In the genomic region with DNA sequence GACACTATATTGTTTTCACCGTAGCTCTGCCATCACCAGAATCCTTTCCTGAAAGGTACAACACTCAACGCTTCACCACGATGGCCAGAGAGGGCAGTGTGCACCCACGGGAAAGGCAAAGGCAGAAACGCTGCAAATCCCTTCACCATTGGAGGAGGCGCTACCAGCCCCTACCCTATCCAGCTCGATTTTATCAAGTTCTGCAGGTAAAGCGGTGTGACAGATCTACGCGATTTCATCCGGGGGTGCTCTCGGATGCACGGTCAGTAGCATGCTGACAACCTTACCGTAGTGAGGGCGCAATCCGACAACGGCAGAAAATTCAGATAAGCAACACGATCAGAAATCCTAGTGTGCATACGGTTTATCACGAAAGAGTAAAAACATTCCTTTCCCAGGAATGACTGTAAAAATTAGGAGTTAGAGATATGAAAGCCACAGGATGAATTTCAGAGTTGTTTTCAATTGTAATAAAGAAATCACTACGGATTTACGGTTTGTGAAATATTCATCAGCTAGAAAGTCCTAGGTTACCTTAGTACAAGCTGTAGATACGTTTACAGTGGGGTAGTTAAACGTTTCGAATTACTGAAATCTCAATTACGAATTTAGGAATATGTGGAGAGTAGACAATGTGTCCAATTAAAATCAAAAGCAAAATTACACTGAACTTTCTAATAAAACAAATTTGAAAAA, we compare ENCODE assay signal across 8 cellular contexts. TPM values are rescaled to one million over a fixed set of nuclear protein-coding genes. Genes with fewer than 3 reads are reported as not detected.
A peak's percentile ranks its signal among the peaks of the same experiment; 100 is the strongest.
DNase-seq lines count a peak whose midpoint lies in the region; ATAC-seq and TF ChIP-seq lines count a peak whose summit lies in the region.

No MANE protein-coding gene starts in this region.

- WGBS in lower leg skin, 2 donors, result 1 to 2% methylated on average over 26 of the region's 26 CpGs

- intact Hi-C loops in dorsolateral prefrontal cortex (cut with DNase I) (loop anchor here (2.0 to 10.0 kb wide), 8 partner anchors 99 to 1483 kb away; a partner anchor contains a TSS), lower leg skin (cut with DNase I; ENCODE audit: low total_unique reads) (no loop called here)

- H3K27me3 ChIP-seq in dorsolateral prefrontal cortex, result no peaks in the 10 kb centered on the region

- TF ChIP-seq CTCF in dorsolateral prefrontal cortex (IDR thresholded peaks at IDR 0.05 in 54 of 56, conservative IDR thresholded peaks at IDR 0.05 in 2 of 56; ENCODE audit: low read depth in 1 of 56, partially characterized antibody in 56 of 56) (peak; percentile 72 to 97 (median 91)), lower leg skin (IDR thresholded peaks at IDR 0.05) (peak in 1 of 3 donors; percentile 50)

- DNase-seq in CD1c-positive myeloid dendritic cell (ENCODE audit: extremely low spot score), result peak; percentile 89
- DNase-seq in NCI-H526 (lab: John Stamatoyannopoulos, UW), result peak; percentile 90 to 91
- peak; percentile 58 to 78 for DNase-seq in activated CD4-positive, alpha-beta T cell treated with anti-CD3 and anti-CD28 coated beads, Interleukin-2, amount 50 U/mL, for 24 hours (ENCODE audit: low read depth in 1 of 2, low spot score in 1 of 2)
- peak; percentile 64 to 92 (median 88) for DNase-seq in dorsolateral prefrontal cortex
- DNase-seq in lower leg skin (ENCODE audit: low spot score in 2 of 2), result peak; percentile 73 to 94
- peak; percentile 54 to 62 (median 61) for DNase-seq in stimulated activated CD4-positive, alpha-beta T cell treated with anti-CD3 and anti-CD28 coated beads, TNF-alpha, amount 100 ng/mL, for 1 hour (ENCODE audit: low read depth in 3 of 3, low spot score in 1 of 3)

- TF ChIP-seq POLR2A in lower leg skin (IDR thresholded peaks at IDR 0.05), result no peak

- H3K4me3 ChIP-seq in dorsolateral prefrontal cortex (peak overlapping the region; percentile 29 to 79 (median 66)), lower leg skin (ENCODE audit: low read depth, poor library complexity, severe bottlenecking) (no peak overlapping the region)

- ATAC-seq in GM19324 (IDR thresholded peaks at IDR 0.05; ENCODE audit: low FRiP score, unreplicated experiment), result peak; percentile 42
- ATAC-seq in HG03460 (IDR thresholded peaks at IDR 0.05; ENCODE audit: unreplicated experiment), result peak; percentile 55

- peak overlapping the region in 34 of 59 donors; percentile 3 to 88 (median 52) for H3K27ac ChIP-seq in dorsolateral prefrontal cortex

RNA-seq across cellular contexts. Expression of a gene that starts 1.8 kb away (rescaled TPM):
- total RNA-seq in dorsolateral prefrontal cortex, result 10 to 100 TPM in 118 of 120 experiments, 1 to 10 TPM in 2; 6.1 to 34.3 (median 19.7) TPM
- total RNA-seq in lower leg skin, result 1 to 10 TPM in 2 of 4 donors, under 1 TPM in 1, not detected in 1; 0.37 to 2.2 (median 1.1) TPM
